Comparison of ENCODE assay signal across 13 cellular contexts in the genomic region with DNA sequence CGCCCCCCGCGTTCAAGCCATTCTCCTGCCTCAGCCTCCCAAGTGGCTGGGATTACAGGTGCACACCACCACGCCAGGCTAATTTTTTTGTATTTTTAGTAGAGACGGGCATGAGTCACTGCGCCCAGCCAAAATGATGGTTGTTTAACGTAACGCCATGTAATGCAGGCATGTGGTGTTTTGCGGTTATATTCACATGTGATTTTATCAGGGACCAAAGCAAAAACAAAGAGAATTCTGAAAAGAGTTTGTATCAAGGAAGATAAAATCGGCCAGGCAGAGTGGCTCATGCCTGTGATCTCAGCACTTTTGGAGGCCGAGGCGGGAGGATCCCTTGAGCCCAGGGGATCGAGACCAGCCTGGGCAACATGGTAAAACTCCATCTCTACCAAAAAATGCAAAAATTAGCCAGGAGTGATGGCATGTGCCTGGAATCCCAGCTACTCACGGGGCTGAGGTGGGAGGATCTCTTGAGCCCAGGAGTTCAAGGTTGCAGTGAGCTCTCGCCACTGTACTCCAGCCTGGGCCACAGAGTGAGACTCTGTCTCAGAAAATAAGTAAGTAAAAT. TPM values are rescaled to one million over a fixed set of nuclear protein-coding genes. Genes with fewer than 3 reads are reported as not detected.
"Had no signal": no experiment of that assay in that cellular context is flagged by ENCODE, and none has a peak within 500 bp of the region (broad histone marks: within the 10 kb centered on the region; RNA-seq: fewer than 3 reads in every experiment).

No MANE protein-coding gene starts in this region.

- H3K4me1 ChIP-seq: vagina had no signal

- H3K27ac Mint-ChIP-seq: activated naive CD8-positive, alpha-beta T cell treated with anti-CD3 and anti-CD28 coated beads, Interleukin-2, amount 50 U/mL, for 24 hours; nephron progenitor cell had no signal

- H3K4me3 ChIP-seq: heart left ventricle, vagina had no signal

- H3K4me1 Mint-ChIP-seq: nephron progenitor cell had no signal

- H3K36me3 ChIP-seq: heart left ventricle, vagina had no signal

- H3K4me3 Mint-ChIP-seq: activated naive CD8-positive, alpha-beta T cell treated with anti-CD3 and anti-CD28 coated beads, Interleukin-2, amount 50 U/mL, for 24 hours; nephron progenitor cell had no signal

- H3K27me3 ChIP-seq: vagina had no signal

- H3K9me3 ChIP-seq: vagina had no signal

- ATAC-seq: activated naive CD8-positive, alpha-beta T cell treated with anti-CD3 and anti-CD28 coated beads, Interleukin-2, amount 50 U/mL, for 24 hours; sciatic nerve; stimulated activated naive CD8-positive, alpha-beta T cell treated with anti-CD3 and anti-CD28 coated beads, Interleukin-15, Interleukin-2, amounts not matched to agents 100 U/mL and 50 U/mL, for 24 hours had no signal

- DNase-seq: activated naive CD8-positive, alpha-beta T cell treated with anti-CD3 and anti-CD28 coated beads, Interleukin-2, amount 50 U/mL, for 24 hours; heart left ventricle; nephron progenitor cell; stimulated activated CD4-positive, alpha-beta T cell treated with anti-CD3 and anti-CD28 coated beads, Interleukin-2, amount 100 ng/mL, for 24 hours; stimulated activated naive CD8-positive, alpha-beta T cell treated with anti-CD3 and anti-CD28 coated beads, Interleukin-15, Interleukin-2, amounts not matched to agents 100 U/mL and 50 U/mL, for 24 hours had no signal

- H3K9me3 Mint-ChIP-seq: activated naive CD8-positive, alpha-beta T cell treated with anti-CD3 and anti-CD28 coated beads, Interleukin-2, amount 50 U/mL, for 24 hours had no signal

- H3K27ac ChIP-seq: vagina had no signal

RNA-seq across cellular contexts. Expression of gene ADGRE2, which starts 4.7 kb away (rescaled TPM):
- total RNA-seq: osteocyte, pulmonary artery endothelial cell had no signal

RNA-seq across cellular contexts. Expression of gene OR7A5, which starts 51.9 kb away (rescaled TPM):
- total RNA-seq: astrocyte; frontal cortex; heart left ventricle; osteocyte; pulmonary artery endothelial cell; T-helper 2 cell treated with Interferon-gamma antibody and Interleukin-4, amounts not matched to agents 100 ng/mL and 5 ng/mL, for 36 hours; temporal lobe had no signal
- polyA plus RNA-seq: heart left ventricle had no signal

RNA-seq across cellular contexts. Expression of gene OR7C1, which starts 51.9 kb away (rescaled TPM):
- total RNA-seq: astrocyte; frontal cortex; osteocyte; pulmonary artery endothelial cell; T-helper 2 cell treated with Interferon-gamma antibody and Interleukin-4, amounts not matched to agents 100 ng/mL and 5 ng/mL, for 36 hours; temporal lobe had no signal
- polyA plus RNA-seq: heart left ventricle had no signal
